Comparison of ENCODE assay signal across 8 cellular contexts in genomic region chr10:72331575-72332422, GRCh38. TPM values are rescaled to one million over a fixed set of nuclear protein-coding genes. Genes with fewer than 3 reads are reported as not detected.
A peak's percentile ranks its signal among the peaks of the same experiment; 100 is the strongest.
DNase-seq lines count a peak whose midpoint lies in the region; ATAC-seq and TF ChIP-seq lines count a peak whose summit lies in the region.

No MANE protein-coding gene starts in this region.

- H3K4me1 ChIP-seq in Loucy (ENCODE audit: insufficient read depth, low read length, poor library complexity, severe bottlenecking) (peaks cover 86% of the 10 kb centered on the region), osteoblast (ENCODE audit: insufficient read depth, low read length) (peaks cover 46% of the 10 kb centered on the region)

- H3K79me2 ChIP-seq in Loucy (ENCODE audit: insufficient read depth, low read length) (peaks cover 58% of the 10 kb centered on the region), osteoblast (ENCODE audit: insufficient read depth, low read length) (no peaks in the 10 kb centered on the region)

- H3K27me3 Mint-ChIP-seq in activated naive CD4-positive, alpha-beta T cell treated with anti-CD3 and anti-CD28 coated beads for 36 hours (ENCODE audit: low read depth), result peaks cover 2% of the 10 kb centered on the region

- H3K4me2 ChIP-seq in Loucy (ENCODE audit: low read depth, low read length, poor library complexity, severe bottlenecking) (peak overlapping the region; percentile 97), osteoblast (ENCODE audit: insufficient read depth, low read length) (peak overlapping the region; percentile 32)

- TF ChIP-seq CTCF in C4-2B (conservative IDR thresholded peaks at IDR 0.05), result peak; percentile 59
- TF ChIP-seq CTCF in Loucy (conservative IDR thresholded peaks at IDR 0.05; ENCODE audit: low read length), result no peak
- no peak for TF ChIP-seq CTCF in osteoblast (IDR thresholded peaks at IDR 0.05; ENCODE audit: extremely low read depth, low read depth, low read length)

- H3K36me3 Mint-ChIP-seq in activated naive CD4-positive, alpha-beta T cell treated with anti-CD3 and anti-CD28 coated beads for 36 hours (ENCODE audit: low read depth), result peaks cover 40% of the 10 kb centered on the region

- H3K4me1 Mint-ChIP-seq in activated naive CD4-positive, alpha-beta T cell treated with anti-CD3 and anti-CD28 coated beads for 36 hours (ENCODE audit: low read depth), result peaks cover 87% of the 10 kb centered on the region

- peak; percentile 74 for DNase-seq in SHP77 treated with DMSO at 0.1 percent for 48 hours (lab: John Stamatoyannopoulos, UW)
- DNase-seq in activated naive CD4-positive, alpha-beta T cell treated with anti-CD3 and anti-CD28 coated beads for 36 hours, result peak; percentile 98
- DNase-seq in globus pallidus (ENCODE audit: low spot score), result peak; percentile 93
- peak; percentile 95 for DNase-seq in osteoblast (ENCODE audit: insufficient read length, low spot score, missing footprints)

- H3K4me3 ChIP-seq in Loucy (ENCODE audit: low read length, poor library complexity, severe bottlenecking) (peak overlapping the region; percentile 74), osteoblast (ENCODE audit: insufficient read depth, low read length) (no peak overlapping the region)

- ATAC-seq in GM19467 (IDR thresholded peaks at IDR 0.05; ENCODE audit: unreplicated experiment), result peak; percentile 41

- H3K27ac ChIP-seq in C4-2B (peak overlapping the region; percentile 91), osteoblast (ENCODE audit: low read depth, low read length) (peak overlapping the region; percentile 19), temporal lobe (ENCODE audit: low read depth, low read length) (peak overlapping the region; percentile 91)

- H3K27ac Mint-ChIP-seq in activated naive CD4-positive, alpha-beta T cell treated with anti-CD3 and anti-CD28 coated beads for 36 hours, result peak overlapping the region; percentile 100

- H4K20me1 ChIP-seq in Loucy (ENCODE audit: insufficient read depth, low read length, poor library complexity, severe bottlenecking) (peaks cover 2% of the 10 kb centered on the region), osteoblast (ENCODE audit: insufficient read depth, low read length) (peaks cover 2% of the 10 kb centered on the region)

- peaks cover 12% of the 10 kb centered on the region; the same call in 1 of the 2 replicates for H3F3A ChIP-seq in Loucy (ENCODE audit: low read depth)

- intact Hi-C loops in activated naive CD4-positive, alpha-beta T cell treated with anti-CD3 and anti-CD28 coated beads for 36 hours (cut with micrococcal nuclease), result loop anchor here (1.0 to 5.0 kb wide), 6 partner anchors 11 to 559 kb away; partner anchors contain the start of gene VSIR

- H3K27me3 ChIP-seq in Loucy (ENCODE audit: insufficient read depth, low read length, poor library complexity, severe bottlenecking) (no peaks in the 10 kb centered on the region), osteoblast (ENCODE audit: insufficient read depth, low read length) (no peaks in the 10 kb centered on the region)

- peak overlapping the region; percentile 99 for H3K9ac ChIP-seq in Loucy (ENCODE audit: low read depth, low read length, poor library complexity, severe bottlenecking)

- no peaks in the 10 kb centered on the region for H3K9me3 Mint-ChIP-seq in activated naive CD4-positive, alpha-beta T cell treated with anti-CD3 and anti-CD28 coated beads for 36 hours

- no peaks in the 10 kb centered on the region for H3K36me3 ChIP-seq in Loucy (ENCODE audit: insufficient read depth, low read length)
- H3K36me3 ChIP-seq in osteoblast (ENCODE audit: insufficient read depth, low read length), result peaks cover 15% of the 10 kb centered on the region

- peak overlapping the region; percentile 76 for H3K4me3 Mint-ChIP-seq in activated naive CD4-positive, alpha-beta T cell treated with anti-CD3 and anti-CD28 coated beads for 36 hours

- H2AFZ ChIP-seq in Loucy (ENCODE audit: low read length) (no peak overlapping the region), osteoblast (ENCODE audit: low read length) (no peak overlapping the region)

- CTCF ChIA-PET in activated naive CD4-positive, alpha-beta T cell treated with anti-CD3 and anti-CD28 coated beads for 36 hours (lab: Charles Lee), result interaction anchor here (0.5 to 14.9 kb wide), 13 partner anchors 8 to 435 kb away, joined by 3 to 195 read pairs (median 6); partner anchors contain the start of gene DDIT4

- H3K9me3 ChIP-seq in Loucy (ENCODE audit: insufficient read depth, low read depth, low read length) (no peaks in the 10 kb centered on the region), osteoblast (ENCODE audit: low read depth, low read length) (no peaks in the 10 kb centered on the region)

- no peaks in the 10 kb centered on the region for H3K9me2 ChIP-seq in Loucy (replicated peaks; ENCODE audit: low read depth, low read length)

RNA-seq across cellular contexts. Expression of gene DNAJB12, which starts 22.9 kb away (rescaled TPM):
- total RNA-seq in activated naive CD4-positive, alpha-beta T cell treated with anti-CD3 and anti-CD28 coated beads for 36 hours, result 10 to 100 TPM; 13.7 to 14.1 TPM
- total RNA-seq in osteoblast, result 48.0 and 52.5 TPM in 2 replicates
- total RNA-seq in temporal lobe, result 13.0 TPM

RNA-seq across cellular contexts. Expression of gene DDIT4, which starts 58.1 kb away (rescaled TPM):
- total RNA-seq in activated naive CD4-positive, alpha-beta T cell treated with anti-CD3 and anti-CD28 coated beads for 36 hours, result 100 to 1,000 TPM; 684 to 689 TPM
- total RNA-seq in osteoblast (366 and 522 TPM in 2 replicates), temporal lobe (20.4 TPM)

Comparison
In these comparisons a context has a peak if more than half of its experiments do, and no peak if none do; other contexts are left out.
1. H3K27ac ChIP-seq: peak in every context shown above with its lines; median percentile 91 in C4-2B; 91 in temporal lobe; 19 in osteoblast.
2. RNA of gene DDIT4, which starts 58.1 kb away (total RNA-seq): 684 to 689 TPM in activated naive CD4-positive, alpha-beta T cell treated with anti-CD3 and anti-CD28 coated beads for 36 hours and 366 to 522 TPM in osteoblast; 20.4 TPM in temporal lobe (single experiment); every median in the first group is over 10 times any median in the second.
3. Peak in every context shown above with its lines, with median percentiles within 50 percentile points of each other: DNase-seq.